In genomic region chr14:77025744-77026165, GRCh38 we compare ENCODE assay signal across 2 cellular contexts.
TF ChIP-seq lines count a peak whose summit lies in the region.

No MANE protein-coding gene starts in this region.

TF ChIP-seq in K562, 482 proteins besides CTCF, POLR2A, EP300 and RAD21:
- TF ChIP-seq SFPQ (IDR thresholded peaks at IDR 0.05; ENCODE audit: low read depth, low read length) (no peak), DDX20 (tag; IDR thresholded peaks at IDR 0.05; ENCODE audit: low read depth) (no peak), ZNF282 (CRISPR knock-in tag; IDR thresholded peaks at IDR 0.05) (no peak), GABPA (tag; conservative IDR thresholded peaks at IDR 0.05; ENCODE audit: low read depth) (no peak), RCOR1 (IDR thresholded peaks at IDR 0.05; ENCODE audit: borderline replicate concordance in 1 of 2, low read depth in 2 of 2, low read length in 2 of 2) (no peak), NR2C2 (CRISPR knock-in tag; IDR thresholded peaks at IDR 0.05) (no peak), NR2C2 (tag; IDR thresholded peaks at IDR 0.05) (no peak), SAFB (IDR thresholded peaks at IDR 0.05; ENCODE audit: borderline replicate concordance, low read depth, low read length) (no peak), RERE (CRISPR knock-in tag; IDR thresholded peaks at IDR 0.05; ENCODE audit: borderline replicate concordance) (no peak), FIP1L1 (IDR thresholded peaks at IDR 0.05; ENCODE audit: low read depth, low read length, poor library complexity, severe bottlenecking) (no peak), CBX3 (IDR thresholded peaks at IDR 0.05; ENCODE audit: borderline replicate concordance in 1 of 2, low read length in 2 of 2) (no peak), MCM7 (IDR thresholded peaks at IDR 0.05) (no peak), MTA1 (IDR thresholded peaks at IDR 0.05; ENCODE audit: borderline replicate concordance) (no peak), HNRNPL (IDR thresholded peaks at IDR 0.05; ENCODE audit: low read depth, low read length) (peak; percentile 71; the same call in 1 of the 2 replicates), POLR2G (IDR thresholded peaks at IDR 0.05; ENCODE audit: low read depth, low read length) (peak; percentile 65; the same call in 1 of the 2 replicates), SAP30 (IDR thresholded peaks at IDR 0.05; ENCODE audit: borderline replicate concordance, insufficient read depth, low read depth, low read length, poor library complexity, severe bottlenecking) (no peak), CEBPB (tag; IDR thresholded peaks at IDR 0.05) (no peak), RBM34 (IDR thresholded peaks at IDR 0.05; ENCODE audit: borderline replicate concordance, insufficient read depth, low read length) (no peak), RBFOX2 (IDR thresholded peaks at IDR 0.05; ENCODE audit: low read depth, low read length) (peak; percentile 66), MCM2 (IDR thresholded peaks at IDR 0.05; ENCODE audit: low read depth) (no peak), ZNF354B (CRISPR knock-in tag; IDR thresholded peaks at IDR 0.05) (no peak)
TF ChIP-seq in K562: peak in this region for 3.

TF ChIP-seq in liver, 16 proteins besides CTCF, POLR2A, EP300 and RAD21 (continued from another document):
- no peak for TF ChIP-seq FOXA1 (IDR thresholded peaks at IDR 0.05)
- no peak for TF ChIP-seq EGR1 (IDR thresholded peaks at IDR 0.05; ENCODE audit: low read depth in 2 of 2)
- no peak for TF ChIP-seq ATF3 (IDR thresholded peaks at IDR 0.05)
- no peak for TF ChIP-seq HNF4A (conservative IDR thresholded peaks at IDR 0.05)
- TF ChIP-seq SP1 (IDR thresholded peaks at IDR 0.05), result no peak
- TF ChIP-seq HNF4G (IDR thresholded peaks at IDR 0.05), result no peak
- TF ChIP-seq GABPA (IDR thresholded peaks at IDR 0.05 in 1 of 2, conservative IDR thresholded peaks at IDR 0.05 in 1 of 2), result no peak
- TF ChIP-seq REST (IDR thresholded peaks at IDR 0.05), result no peak
- TF ChIP-seq JUND (IDR thresholded peaks at IDR 0.05), result no peak
